1 cellular context compared by ENCODE assay signal in the genomic region with DNA sequence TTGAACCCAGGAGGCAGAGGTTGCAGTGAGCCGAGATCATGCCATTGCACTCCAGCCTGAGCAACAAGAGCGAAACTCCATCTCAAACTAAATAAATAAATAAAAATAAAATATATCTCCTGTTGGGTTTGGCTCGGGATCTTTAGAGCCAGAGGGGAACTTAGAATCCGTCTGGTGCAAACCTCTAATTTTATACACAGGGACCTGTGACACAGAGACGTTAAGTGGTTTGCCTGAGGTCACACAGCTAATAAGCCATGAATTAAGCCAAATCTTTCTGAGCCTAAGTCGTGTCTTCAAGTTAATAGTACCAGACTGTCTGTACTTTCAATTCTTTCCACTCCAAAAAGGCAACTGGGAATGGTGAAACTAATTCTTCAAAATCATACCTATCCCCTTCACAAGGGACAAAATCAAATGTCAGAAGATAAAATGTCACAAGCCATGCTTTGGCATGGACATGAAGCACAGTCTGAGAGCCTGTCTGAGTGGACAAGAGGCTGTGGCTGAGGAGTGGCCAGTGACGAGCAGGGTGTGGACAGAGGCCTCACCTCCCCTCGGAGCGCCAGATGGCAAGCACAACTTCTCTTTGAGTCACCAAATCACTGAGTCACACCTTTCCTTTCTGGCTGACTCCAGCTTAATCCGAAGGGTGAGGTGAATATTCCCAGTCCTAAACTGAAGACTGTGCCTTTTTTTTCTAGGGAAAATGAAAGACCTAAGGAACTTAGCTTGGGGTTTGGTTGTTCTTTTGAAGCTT.
TF ChIP-seq lines count a peak whose summit lies in the region.

No MANE protein-coding gene starts in this region.

TF ChIP-seq in HepG2, 621 proteins besides CTCF, POLR2A, EP300 and RAD21 (continued from another document):
- TF ChIP-seq, protein P1, sequence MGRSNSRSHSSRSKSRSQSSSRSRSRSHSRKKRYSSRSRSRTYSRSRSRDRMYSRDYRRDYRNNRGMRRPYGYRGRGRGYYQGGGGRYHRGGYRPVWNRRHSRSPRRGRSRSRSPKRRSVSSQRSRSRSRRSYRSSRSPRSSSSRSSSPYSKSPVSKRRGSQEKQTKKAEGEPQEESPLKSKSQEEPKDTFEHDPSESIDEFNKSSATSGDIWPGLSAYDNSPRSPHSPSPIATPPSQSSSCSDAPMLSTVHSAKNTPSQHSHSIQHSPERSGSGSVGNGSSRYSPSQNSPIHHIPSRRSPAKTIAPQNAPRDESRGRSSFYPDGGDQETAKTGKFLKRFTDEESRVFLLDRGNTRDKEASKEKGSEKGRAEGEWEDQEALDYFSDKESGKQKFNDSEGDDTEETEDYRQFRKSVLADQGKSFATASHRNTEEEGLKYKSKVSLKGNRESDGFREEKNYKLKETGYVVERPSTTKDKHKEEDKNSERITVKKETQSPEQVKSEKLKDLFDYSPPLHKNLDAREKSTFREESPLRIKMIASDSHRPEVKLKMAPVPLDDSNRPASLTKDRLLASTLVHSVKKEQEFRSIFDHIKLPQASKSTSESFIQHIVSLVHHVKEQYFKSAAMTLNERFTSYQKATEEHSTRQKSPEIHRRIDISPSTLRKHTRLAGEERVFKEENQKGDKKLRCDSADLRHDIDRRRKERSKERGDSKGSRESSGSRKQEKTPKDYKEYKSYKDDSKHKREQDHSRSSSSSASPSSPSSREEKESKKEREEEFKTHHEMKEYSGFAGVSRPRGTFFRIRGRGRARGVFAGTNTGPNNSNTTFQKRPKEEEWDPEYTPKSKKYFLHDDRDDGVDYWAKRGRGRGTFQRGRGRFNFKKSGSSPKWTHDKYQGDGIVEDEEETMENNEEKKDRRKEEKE (IDR thresholded peaks at IDR 0.05): no peak
- TF ChIP-seq RORA (CRISPR knock-in tag; IDR thresholded peaks at IDR 0.05) (no peak), HHEX (CRISPR knock-in tag; IDR thresholded peaks at IDR 0.05) (no peak), ZNF441 (CRISPR knock-in tag; IDR thresholded peaks at IDR 0.05; ENCODE audit: borderline replicate concordance) (no peak), RFX1 (IDR thresholded peaks at IDR 0.05) (no peak)
- TF ChIP-seq, protein P2, sequence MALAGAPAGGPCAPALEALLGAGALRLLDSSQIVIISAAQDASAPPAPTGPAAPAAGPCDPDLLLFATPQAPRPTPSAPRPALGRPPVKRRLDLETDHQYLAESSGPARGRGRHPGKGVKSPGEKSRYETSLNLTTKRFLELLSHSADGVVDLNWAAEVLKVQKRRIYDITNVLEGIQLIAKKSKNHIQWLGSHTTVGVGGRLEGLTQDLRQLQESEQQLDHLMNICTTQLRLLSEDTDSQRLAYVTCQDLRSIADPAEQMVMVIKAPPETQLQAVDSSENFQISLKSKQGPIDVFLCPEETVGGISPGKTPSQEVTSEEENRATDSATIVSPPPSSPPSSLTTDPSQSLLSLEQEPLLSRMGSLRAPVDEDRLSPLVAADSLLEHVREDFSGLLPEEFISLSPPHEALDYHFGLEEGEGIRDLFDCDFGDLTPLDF (CRISPR knock-in tag; IDR thresholded peaks at IDR 0.05): no peak
- TF ChIP-seq, protein P3, sequence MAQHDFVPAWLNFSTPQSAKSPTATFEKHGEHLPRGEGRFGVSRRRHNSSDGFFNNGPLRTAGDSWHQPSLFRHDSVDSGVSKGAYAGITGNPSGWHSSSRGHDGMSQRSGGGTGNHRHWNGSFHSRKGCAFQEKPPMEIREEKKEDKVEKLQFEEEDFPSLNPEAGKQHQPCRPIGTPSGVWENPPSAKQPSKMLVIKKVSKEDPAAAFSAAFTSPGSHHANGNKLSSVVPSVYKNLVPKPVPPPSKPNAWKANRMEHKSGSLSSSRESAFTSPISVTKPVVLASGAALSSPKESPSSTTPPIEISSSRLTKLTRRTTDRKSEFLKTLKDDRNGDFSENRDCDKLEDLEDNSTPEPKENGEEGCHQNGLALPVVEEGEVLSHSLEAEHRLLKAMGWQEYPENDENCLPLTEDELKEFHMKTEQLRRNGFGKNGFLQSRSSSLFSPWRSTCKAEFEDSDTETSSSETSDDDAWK (CRISPR knock-in tag; IDR thresholded peaks at IDR 0.05): no peak
- TF ChIP-seq, protein P4, sequence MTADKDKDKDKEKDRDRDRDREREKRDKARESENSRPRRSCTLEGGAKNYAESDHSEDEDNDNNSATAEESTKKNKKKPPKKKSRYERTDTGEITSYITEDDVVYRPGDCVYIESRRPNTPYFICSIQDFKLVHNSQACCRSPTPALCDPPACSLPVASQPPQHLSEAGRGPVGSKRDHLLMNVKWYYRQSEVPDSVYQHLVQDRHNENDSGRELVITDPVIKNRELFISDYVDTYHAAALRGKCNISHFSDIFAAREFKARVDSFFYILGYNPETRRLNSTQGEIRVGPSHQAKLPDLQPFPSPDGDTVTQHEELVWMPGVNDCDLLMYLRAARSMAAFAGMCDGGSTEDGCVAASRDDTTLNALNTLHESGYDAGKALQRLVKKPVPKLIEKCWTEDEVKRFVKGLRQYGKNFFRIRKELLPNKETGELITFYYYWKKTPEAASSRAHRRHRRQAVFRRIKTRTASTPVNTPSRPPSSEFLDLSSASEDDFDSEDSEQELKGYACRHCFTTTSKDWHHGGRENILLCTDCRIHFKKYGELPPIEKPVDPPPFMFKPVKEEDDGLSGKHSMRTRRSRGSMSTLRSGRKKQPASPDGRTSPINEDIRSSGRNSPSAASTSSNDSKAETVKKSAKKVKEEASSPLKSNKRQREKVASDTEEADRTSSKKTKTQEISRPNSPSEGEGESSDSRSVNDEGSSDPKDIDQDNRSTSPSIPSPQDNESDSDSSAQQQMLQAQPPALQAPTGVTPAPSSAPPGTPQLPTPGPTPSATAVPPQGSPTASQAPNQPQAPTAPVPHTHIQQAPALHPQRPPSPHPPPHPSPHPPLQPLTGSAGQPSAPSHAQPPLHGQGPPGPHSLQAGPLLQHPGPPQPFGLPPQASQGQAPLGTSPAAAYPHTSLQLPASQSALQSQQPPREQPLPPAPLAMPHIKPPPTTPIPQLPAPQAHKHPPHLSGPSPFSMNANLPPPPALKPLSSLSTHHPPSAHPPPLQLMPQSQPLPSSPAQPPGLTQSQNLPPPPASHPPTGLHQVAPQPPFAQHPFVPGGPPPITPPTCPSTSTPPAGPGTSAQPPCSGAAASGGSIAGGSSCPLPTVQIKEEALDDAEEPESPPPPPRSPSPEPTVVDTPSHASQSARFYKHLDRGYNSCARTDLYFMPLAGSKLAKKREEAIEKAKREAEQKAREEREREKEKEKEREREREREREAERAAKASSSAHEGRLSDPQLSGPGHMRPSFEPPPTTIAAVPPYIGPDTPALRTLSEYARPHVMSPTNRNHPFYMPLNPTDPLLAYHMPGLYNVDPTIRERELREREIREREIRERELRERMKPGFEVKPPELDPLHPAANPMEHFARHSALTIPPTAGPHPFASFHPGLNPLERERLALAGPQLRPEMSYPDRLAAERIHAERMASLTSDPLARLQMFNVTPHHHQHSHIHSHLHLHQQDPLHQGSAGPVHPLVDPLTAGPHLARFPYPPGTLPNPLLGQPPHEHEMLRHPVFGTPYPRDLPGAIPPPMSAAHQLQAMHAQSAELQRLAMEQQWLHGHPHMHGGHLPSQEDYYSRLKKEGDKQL (CRISPR knock-in tag; IDR thresholded peaks at IDR 0.05; ENCODE audit: low read depth): no peak
- TF ChIP-seq, protein P5, sequence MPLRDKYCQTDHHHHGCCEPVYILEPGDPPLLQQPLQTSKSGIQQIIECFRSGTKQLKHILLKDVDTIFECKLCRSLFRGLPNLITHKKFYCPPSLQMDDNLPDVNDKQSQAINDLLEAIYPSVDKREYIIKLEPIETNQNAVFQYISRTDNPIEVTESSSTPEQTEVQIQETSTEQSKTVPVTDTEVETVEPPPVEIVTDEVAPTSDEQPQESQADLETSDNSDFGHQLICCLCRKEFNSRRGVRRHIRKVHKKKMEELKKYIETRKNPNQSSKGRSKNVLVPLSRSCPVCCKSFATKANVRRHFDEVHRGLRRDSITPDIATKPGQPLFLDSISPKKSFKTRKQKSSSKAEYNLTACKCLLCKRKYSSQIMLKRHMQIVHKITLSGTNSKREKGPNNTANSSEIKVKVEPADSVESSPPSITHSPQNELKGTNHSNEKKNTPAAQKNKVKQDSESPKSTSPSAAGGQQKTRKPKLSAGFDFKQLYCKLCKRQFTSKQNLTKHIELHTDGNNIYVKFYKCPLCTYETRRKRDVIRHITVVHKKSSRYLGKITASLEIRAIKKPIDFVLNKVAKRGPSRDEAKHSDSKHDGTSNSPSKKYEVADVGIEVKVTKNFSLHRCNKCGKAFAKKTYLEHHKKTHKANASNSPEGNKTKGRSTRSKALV (CRISPR knock-in tag; IDR thresholded peaks at IDR 0.05): no peak
- TF ChIP-seq, protein P6, sequence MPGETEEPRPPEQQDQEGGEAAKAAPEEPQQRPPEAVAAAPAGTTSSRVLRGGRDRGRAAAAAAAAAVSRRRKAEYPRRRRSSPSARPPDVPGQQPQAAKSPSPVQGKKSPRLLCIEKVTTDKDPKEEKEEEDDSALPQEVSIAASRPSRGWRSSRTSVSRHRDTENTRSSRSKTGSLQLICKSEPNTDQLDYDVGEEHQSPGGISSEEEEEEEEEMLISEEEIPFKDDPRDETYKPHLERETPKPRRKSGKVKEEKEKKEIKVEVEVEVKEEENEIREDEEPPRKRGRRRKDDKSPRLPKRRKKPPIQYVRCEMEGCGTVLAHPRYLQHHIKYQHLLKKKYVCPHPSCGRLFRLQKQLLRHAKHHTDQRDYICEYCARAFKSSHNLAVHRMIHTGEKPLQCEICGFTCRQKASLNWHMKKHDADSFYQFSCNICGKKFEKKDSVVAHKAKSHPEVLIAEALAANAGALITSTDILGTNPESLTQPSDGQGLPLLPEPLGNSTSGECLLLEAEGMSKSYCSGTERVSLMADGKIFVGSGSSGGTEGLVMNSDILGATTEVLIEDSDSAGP (CRISPR knock-in tag; IDR thresholded peaks at IDR 0.05; ENCODE audit: borderline replicate concordance): no peak
- TF ChIP-seq, protein P7, sequence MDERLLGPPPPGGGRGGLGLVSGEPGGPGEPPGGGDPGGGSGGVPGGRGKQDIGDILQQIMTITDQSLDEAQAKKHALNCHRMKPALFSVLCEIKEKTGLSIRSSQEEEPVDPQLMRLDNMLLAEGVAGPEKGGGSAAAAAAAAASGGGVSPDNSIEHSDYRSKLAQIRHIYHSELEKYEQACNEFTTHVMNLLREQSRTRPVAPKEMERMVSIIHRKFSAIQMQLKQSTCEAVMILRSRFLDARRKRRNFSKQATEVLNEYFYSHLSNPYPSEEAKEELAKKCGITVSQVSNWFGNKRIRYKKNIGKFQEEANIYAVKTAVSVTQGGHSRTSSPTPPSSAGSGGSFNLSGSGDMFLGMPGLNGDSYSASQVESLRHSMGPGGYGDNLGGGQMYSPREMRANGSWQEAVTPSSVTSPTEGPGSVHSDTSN (CRISPR knock-in tag; IDR thresholded peaks at IDR 0.05): no peak
